Comparison of ENCODE assay signal across 23 cellular contexts in genomic region chr16:85481738-85482137, GRCh38.
"Had no signal": no experiment of that assay in that cellular context is flagged by ENCODE, and none has a peak within 500 bp of the region (broad histone marks: within the 10 kb centered on the region; RNA-seq: fewer than 3 reads in every experiment).

No MANE protein-coding gene starts in this region.

- H3K9ac ChIP-seq: KMS-11 had no signal

- H3K27me3 ChIP-seq: SJCRH30 had no signal

- H3K27ac ChIP-seq: KMS-11, SK-N-MC had no signal

- ATAC-seq: activated CD8-positive, alpha-beta T cell treated with anti-CD3 and anti-CD28 coated beads for 36 hours; activated naive CD8-positive, alpha-beta T cell treated with anti-CD3 and anti-CD28 coated beads, Interleukin-2, amount 50 U/mL, for 24 hours had no signal

- DNase-seq: activated CD4-positive, alpha-beta T cell treated with anti-CD3 and anti-CD28 coated beads, Interleukin-2, amount 10 ng/mL, durations not matched to agents 24 days and 14 days; activated CD4-positive, alpha-beta T cell treated with anti-CD3 and anti-CD28 coated beads, Interleukin-2, amount 50 U/mL, for 4 hours; activated CD8-positive, alpha-beta T cell treated with anti-CD3 and anti-CD28 coated beads for 36 hours; activated gamma-delta T cell; activated naive CD4-positive, alpha-beta T cell treated with anti-CD3 and anti-CD28 coated beads, Interleukin-2, amount 10 ng/mL, durations not matched to agents 7 days and 5 days; activated naive CD8-positive, alpha-beta T cell treated with anti-CD3 and anti-CD28 coated beads, Interleukin-2, amount 50 U/mL, for 24 hours; activated T-cell treated with anti-CD3 and anti-CD28 coated beads, Interleukin-2, amount 50 U/mL, for 24 hours; anterior cingulate cortex; caudate nucleus; cerebellar nuclear complex; NCI-H1092 treated with DMSO at 0.1 percent for 48 hours; NCI-H1417; NCI-H146; NCI-H187; NCI-H2081; NCI-H226; NCI-H524 treated with DMSO at 0.1 percent for 48 hours; SHP77; SJCRH30; T1000; WERI-Rb-1 had no signal

- H3K4me2 ChIP-seq: KMS-11 had no signal

- H3K9me3 ChIP-seq: SJCRH30 had no signal

- H3K36me3 ChIP-seq: SJCRH30 had no signal

- H3K4me3 ChIP-seq: SK-N-MC had no signal
